ENCODE assay signal across 28 cellular contexts in the genomic region with DNA sequence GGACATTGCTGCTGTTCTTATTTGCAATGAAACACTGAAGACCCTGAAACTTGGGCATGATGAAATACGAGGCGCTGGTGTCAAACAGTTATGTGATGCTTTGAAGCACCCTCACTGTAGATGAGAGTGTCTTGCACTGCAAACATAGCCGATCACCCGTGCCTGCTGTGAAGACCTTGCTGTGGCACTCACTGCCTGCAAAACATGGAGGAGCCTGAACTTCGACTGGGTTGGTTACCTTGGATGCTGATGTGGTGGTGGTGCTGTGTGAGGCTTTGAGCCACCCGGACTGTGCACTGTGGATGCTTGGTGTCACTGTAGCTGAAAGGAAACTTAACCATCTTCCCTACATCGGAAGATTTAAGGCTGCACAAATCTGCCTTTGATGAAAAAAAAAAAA.
"Had no signal": no experiment of that assay in that cellular context is flagged by ENCODE, and none has a peak within 500 bp of the region (broad histone marks: within the 10 kb centered on the region; RNA-seq: fewer than 3 reads in every experiment).

No MANE protein-coding gene starts in this region.

- DNase-seq: colonic mucosa; cortex of kidney; dermis blood vessel endothelial cell; dorsolateral prefrontal cortex; effector CD4-positive, alpha-beta T cell; effector CD8-positive, alpha-beta T cell; effector memory CD4-positive, alpha-beta T cell; effector memory CD8-positive, alpha-beta T cell; endodermal cell; erythroblast; esophagus squamous epithelium; foreskin fibroblast; foreskin keratinocyte; foreskin melanocyte; gastrocnemius medialis; glutamatergic neuron; heart left ventricle; heart right ventricle had no signal

- H3K4me3 ChIP-seq: colonic mucosa, coronary artery, dorsolateral prefrontal cortex, esophagus muscularis mucosa, esophagus squamous epithelium, gastrocnemius medialis, gastroesophageal sphincter, heart left ventricle, heart right ventricle had no signal

- H3K9me3 Mint-ChIP-seq: effector memory CD8-positive, alpha-beta T cell had no signal

- ATAC-seq: effector memory CD8-positive, alpha-beta T cell; esophagus mucosa; foreskin keratinocyte; gastrocnemius medialis; gastroesophageal sphincter; heart left ventricle; heart right ventricle had no signal

- H3K9me3 ChIP-seq: colonic mucosa had no signal

- H3K4me1 ChIP-seq: colonic mucosa, esophagus muscularis mucosa, esophagus squamous epithelium, foreskin keratinocyte, gastrocnemius medialis, gastroesophageal sphincter, heart left ventricle, heart right ventricle had no signal

- H3K27ac Mint-ChIP-seq: dendritic cell treated with granulocyte-macrophage colony-stimulating factor and Interleukin-4, amounts not matched to agents 40 ng/mL and 50 ng/mL, for 4 days; effector memory CD8-positive, alpha-beta T cell; endodermal cell had no signal

- FAIRE-seq: colon, endometrium, endothelial cell of umbilical vein, frontal cortex had no signal

- H3K27me3 Mint-ChIP-seq: dendritic cell treated with granulocyte-macrophage colony-stimulating factor and Interleukin-4, amounts not matched to agents 40 ng/mL and 50 ng/mL, for 4 days had no signal

- H3K27me3 ChIP-seq: colonic mucosa, esophagus muscularis mucosa, esophagus squamous epithelium, foreskin keratinocyte, gastrocnemius medialis had no signal

- H3K27ac ChIP-seq: colonic mucosa, coronary artery, dorsolateral prefrontal cortex, epithelial cell of prostate, esophagus muscularis mucosa, esophagus squamous epithelium, foreskin keratinocyte, gastrocnemius medialis, gastroesophageal sphincter, heart left ventricle, heart right ventricle had no signal

- H3K4me3 Mint-ChIP-seq: dendritic cell treated with granulocyte-macrophage colony-stimulating factor and Interleukin-4, amounts not matched to agents 40 ng/mL and 50 ng/mL, for 4 days; effector memory CD8-positive, alpha-beta T cell; endodermal cell had no signal

- H3K4me1 Mint-ChIP-seq: endodermal cell had no signal

- H3K36me3 ChIP-seq: colonic mucosa, esophagus muscularis mucosa, esophagus squamous epithelium, gastrocnemius medialis, gastroesophageal sphincter, heart left ventricle, heart right ventricle had no signal
